In genomic region chr10:114629824-114630430, GRCh38 we compare ENCODE assay signal across 18 cellular contexts. TPM values are rescaled to one million over a fixed set of nuclear protein-coding genes. Genes with fewer than 3 reads are reported as not detected.
DNase-seq lines count a peak whose midpoint lies in the region; ATAC-seq and TF ChIP-seq lines count a peak whose summit lies in the region.
"Had no signal": no experiment of that assay in that cellular context is flagged by ENCODE, and none has a peak within 500 bp of the region (broad histone marks: within the 10 kb centered on the region; RNA-seq: fewer than 3 reads in every experiment).

No MANE protein-coding gene starts in this region.

- in situ Hi-C loops in Caki2 (cut with HindIII; ENCODE audit: low pct_unique_long_range_greater_than_20kb, low sequenced_read_pairs) = no loop called here

- DNase-seq in Caki2 (ENCODE audit: low read depth) (peak; percentile 20), left cardiac atrium (no peak), neural crest cell (ENCODE audit: low read depth, low spot score) (no peak), AG20443 (ENCODE audit: low spot score) (no peak)
- no peak for DNase-seq in activated CD4-positive, CD25-positive, alpha-beta regulatory T cell (lab: John Stamatoyannopoulos, UW)
- DNase-seq: activated CD8-positive, alpha-beta T cell treated with anti-CD3 and anti-CD28 coated beads, Interleukin-2, amount 10 ng/mL, durations not matched to agents 7 days and 5 days; CD8-positive, alpha-beta memory T cell; EL; midbrain; NCI-H2081; NCI-H510A treated with DMSO at 0.1 percent for 48 hours; pancreas; stimulated activated CD4-positive, alpha-beta T cell treated with anti-CD3 and anti-CD28 coated beads, Interleukin-15, amount 100 ng/mL, for 24 hours; uterus had no signal

- intact Hi-C loops in left cardiac atrium (cut with DNase I) = loop anchor here (5.0 to 10.0 kb wide), 4 partner anchors 52 to 155 kb away; no protein-coding TSS in a partner anchor

- H3K27me3 Mint-ChIP-seq in activated T-helper 17 cell treated with anti-CD3 and anti-CD28 coated beads, Interleukin-2, amount 50 U/mL, for 72 hours = peaks cover 44% of the 10 kb centered on the region
- peaks cover 56% of the 10 kb centered on the region for H3K27me3 Mint-ChIP-seq in neural crest cell (ENCODE audit: low read depth)

- H3K4me3 Mint-ChIP-seq in activated T-helper 17 cell treated with anti-CD3 and anti-CD28 coated beads, Interleukin-2, amount 50 U/mL, for 72 hours = peak overlapping the region; percentile 13
- H3K4me3 Mint-ChIP-seq in neural crest cell = peak overlapping the region; percentile 90
- H3K4me3 Mint-ChIP-seq: activated CD8-positive, alpha-beta T cell treated with anti-CD3 and anti-CD28 coated beads, Interleukin-2, amount 10 ng/mL, durations not matched to agents 7 days and 5 days; stimulated activated naive CD8-positive, alpha-beta T cell treated with anti-CD3 and anti-CD28 coated beads, Interleukin-15, Interleukin-2, amounts not matched to agents 100 ng/mL and 50 ng/mL, for 24 hours had no signal

- ATAC-seq in activated T-helper 17 cell treated with anti-CD3 and anti-CD28 coated beads, Interleukin-2, amount 50 U/mL, for 72 hours (replicated peaks) = no peak
- ATAC-seq in left cardiac atrium (peak; percentile 29 to 40), HG03460 (IDR thresholded peaks at IDR 0.05; ENCODE audit: unreplicated experiment) (no peak), GM21423 (IDR thresholded peaks at IDR 0.05; ENCODE audit: unreplicated experiment) (no peak)
- ATAC-seq: activated CD8-positive, alpha-beta T cell treated with anti-CD3 and anti-CD28 coated beads, Interleukin-2, amount 10 ng/mL, durations not matched to agents 7 days and 5 days; pancreas had no signal

- H3K36me3 Mint-ChIP-seq in activated T-helper 17 cell treated with anti-CD3 and anti-CD28 coated beads, Interleukin-2, amount 50 U/mL, for 72 hours (ENCODE audit: low read depth) = no peaks in the 10 kb centered on the region
- no peaks in the 10 kb centered on the region for H3K36me3 Mint-ChIP-seq in neural crest cell (ENCODE audit: low read depth)

- H3K9me3 Mint-ChIP-seq in activated T-helper 17 cell treated with anti-CD3 and anti-CD28 coated beads, Interleukin-2, amount 50 U/mL, for 72 hours = no peaks in the 10 kb centered on the region
- H3K9me3 Mint-ChIP-seq in neural crest cell = no peaks in the 10 kb centered on the region
- H3K9me3 Mint-ChIP-seq: CD8-positive, alpha-beta memory T cell; stimulated activated naive CD8-positive, alpha-beta T cell treated with anti-CD3 and anti-CD28 coated beads, Interleukin-15, Interleukin-2, amounts not matched to agents 100 ng/mL and 50 ng/mL, for 24 hours had no signal

- TF ChIP-seq CTCF in neural crest cell (conservative IDR thresholded peaks at IDR 0.05) = no peak

- H3K4me1 Mint-ChIP-seq in activated T-helper 17 cell treated with anti-CD3 and anti-CD28 coated beads, Interleukin-2, amount 50 U/mL, for 72 hours = peaks cover 16% of the 10 kb centered on the region
- H3K4me1 Mint-ChIP-seq in neural crest cell = peaks cover 42% of the 10 kb centered on the region

- no peak overlapping the region for H3K27ac Mint-ChIP-seq in activated T-helper 17 cell treated with anti-CD3 and anti-CD28 coated beads, Interleukin-2, amount 50 U/mL, for 72 hours
- H3K27ac Mint-ChIP-seq in neural crest cell (ENCODE audit: unreplicated experiment) = no peak overlapping the region
- H3K27ac Mint-ChIP-seq: activated CD8-positive, alpha-beta T cell treated with anti-CD3 and anti-CD28 coated beads, Interleukin-2, amount 10 ng/mL, durations not matched to agents 7 days and 5 days; CD8-positive, alpha-beta memory T cell; stimulated activated naive CD8-positive, alpha-beta T cell treated with anti-CD3 and anti-CD28 coated beads, Interleukin-15, Interleukin-2, amounts not matched to agents 100 ng/mL and 50 ng/mL, for 24 hours had no signal

RNA-seq across cellular contexts. Expression of gene ABLIM1, which starts 28.1 kb away (rescaled TPM):
- total RNA-seq in Caki2 (2014; rRNA removed; shearing (Covaris generic); ENCODE audit: low replicate concordance) = 2.2 and 2.6 TPM in 2 replicates
- 100 to 1,000 TPM in 1 of 2 donors, 10 to 100 TPM in 1; 58.7 to 154 TPM for total RNA-seq in activated T-helper 17 cell treated with anti-CD3 and anti-CD28 coated beads, Interleukin-2, amount 50 U/mL, for 72 hours
- total RNA-seq in left cardiac atrium (100 to 1,000 TPM; 292 to 305 TPM), neural crest cell (35.8 and 40.2 TPM in 2 replicates)

Comparison
In these comparisons a context has a peak if more than half of its experiments do, and no peak if none do; other contexts are left out.
1. ATAC-seq: peak in left cardiac atrium (2 of 2); none in activated T-helper 17 cell treated with anti-CD3 and anti-CD28 coated beads, Interleukin-2, amount 50 U/mL, for 72 hours (single experiment), HG03460 (single experiment) and GM21423 (single experiment).
2. RNA of gene ABLIM1, which starts 28.1 kb away (total RNA-seq): 292 to 305 TPM in left cardiac atrium, 58.7 to 154 TPM in activated T-helper 17 cell treated with anti-CD3 and anti-CD28 coated beads, Interleukin-2, amount 50 U/mL, for 72 hours and 35.8 to 40.2 TPM in neural crest cell; 2.2 to 2.6 TPM in Caki2; every median in the first group is over 10 times any median in the second.